ENCODE assay signal across 24 cellular contexts in genomic region chr9:74784506-74784905, GRCh38.
"Had no signal": no experiment of that assay in that cellular context is flagged by ENCODE, and none has a peak within 500 bp of the region (broad histone marks: within the 10 kb centered on the region; RNA-seq: fewer than 3 reads in every experiment).

No MANE protein-coding gene starts in this region.

- H3K36me3 ChIP-seq: brain microvascular endothelial cell, cardiac muscle cell, Peyer's patch, SJCRH30, WERI-Rb-1 had no signal

- H3K4me1 ChIP-seq: Peyer's patch, SJCRH30 had no signal

- H3K4me2 ChIP-seq: SK-N-SH had no signal

- H3K9me2 ChIP-seq: SK-N-SH had no signal

- ATAC-seq: activated CD4-positive, alpha-beta T cell treated with anti-CD3 and anti-CD28 coated beads for 36 hours; activated T-helper 17 cell treated with anti-CD3 and anti-CD28 coated beads, Interleukin-2, amount 50 U/mL, for 72 hours had no signal

- DNase-seq: activated CD4-positive, alpha-beta memory T cell treated with anti-CD3 and anti-CD28 coated beads, Interleukin-2, amount 10 ng/mL, durations not matched to agents 7 days and 5 days; activated CD4-positive, alpha-beta T cell treated with anti-CD3 and anti-CD28 coated beads for 36 hours; activated CD4-positive, alpha-beta T cell treated with anti-CD3 and anti-CD28 coated beads, Interleukin-2, amount 50 U/mL, for 1 hour; activated gamma-delta T cell; activated naive CD4-positive, alpha-beta T cell treated with anti-CD3 and anti-CD28 coated beads for 36 hours; activated T-cell treated with anti-CD3 and anti-CD28 coated beads for 4 hours; activated T-cell treated with anti-CD3 and anti-CD28 coated beads, Interleukin-2, amount 50 U/mL, for 48 hours; brain microvascular endothelial cell; MV-4-11; NCI-H1092 treated with DMSO at 0.1 percent for 48 hours; NCI-H1417 treated with DMSO at 0.1 percent for 48 hours; NCI-H1694; NCI-H2029; NCI-H2107; NCI-H510A treated with DMSO at 0.1 percent for 48 hours; Peyer's patch; Right ventricle myocardium superior; SJCRH30; SK-N-SH; T-helper 1 cell; WERI-Rb-1 had no signal

- H3K27ac ChIP-seq: brain microvascular endothelial cell, cardiac muscle cell, Peyer's patch, RWPE1, SJCRH30, WERI-Rb-1 had no signal

- H3K27me3 ChIP-seq: brain microvascular endothelial cell, cardiac muscle cell, Peyer's patch, SJCRH30 had no signal

- H3K4me3 ChIP-seq: cardiac muscle cell, Peyer's patch, SJCRH30 had no signal

- H3K9me3 ChIP-seq: Peyer's patch, SJCRH30, SK-N-SH had no signal

- H3K9ac ChIP-seq: SK-N-SH had no signal
